ENCODE assay signal across 8 cellular contexts in the genomic region with DNA sequence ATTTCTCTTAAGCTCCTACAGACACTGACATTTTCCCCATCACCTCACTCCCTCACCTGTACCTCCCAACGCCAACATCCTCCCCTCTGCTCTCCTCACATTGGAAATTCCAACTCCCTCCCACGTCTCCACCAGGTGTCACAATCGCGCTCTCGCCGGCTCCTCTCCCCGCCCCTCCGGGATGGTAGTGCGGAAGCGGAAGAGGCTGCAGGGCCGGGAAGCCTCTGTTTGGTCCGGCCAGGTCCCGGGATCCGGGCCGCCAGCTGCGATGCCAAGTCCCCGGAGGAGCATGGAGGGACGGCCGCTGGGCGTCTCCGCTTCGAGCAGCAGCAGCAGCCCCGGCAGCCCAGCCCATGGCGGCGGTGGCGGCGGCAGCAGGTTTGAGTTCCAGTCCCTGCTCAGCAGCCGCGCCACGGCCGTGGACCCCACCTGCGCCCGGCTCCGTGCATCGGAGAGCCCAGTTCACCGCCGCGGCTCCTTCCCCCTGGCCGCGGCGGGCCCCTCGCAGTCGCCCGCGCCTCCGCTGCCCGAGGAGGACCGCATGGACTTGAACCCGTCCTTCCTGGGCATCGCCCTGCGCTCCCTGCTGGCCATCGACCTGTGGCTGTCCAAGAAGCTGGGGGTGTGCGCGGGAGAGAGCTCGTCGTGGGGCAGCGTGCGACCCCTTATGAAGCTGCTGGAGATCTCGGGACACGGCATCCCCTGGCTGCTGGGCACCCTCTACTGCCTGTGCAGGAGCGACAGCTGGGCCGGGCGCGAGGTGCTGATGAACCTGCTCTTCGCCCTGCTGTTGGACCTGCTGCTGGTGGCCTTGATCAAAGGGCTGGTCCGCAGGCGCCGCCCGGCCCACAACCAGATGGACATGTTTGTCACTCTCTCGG. TPM values are rescaled to one million over a fixed set of nuclear protein-coding genes. Genes with fewer than 3 reads are reported as not detected.
A peak's percentile ranks its signal among the peaks of the same experiment; 100 is the strongest.
DNase-seq lines count a peak whose midpoint lies in the region; ATAC-seq and TF ChIP-seq lines count a peak whose summit lies in the region.

TSS of gene PLPP6 (plus strand) at position 187 of the 881 bp plus-strand sequence. CDS start at position 269, 82 bp downstream.

- peak; percentile 90 for TF ChIP-seq POLR2A in GM19099 (IDR thresholded peaks at IDR 0.05; ENCODE audit: extremely low read depth, insufficient read length, low read depth)

- peaks cover 40% of the 10 kb centered on the region for H3K4me1 ChIP-seq in BLaER1

- H3K4me2 ChIP-seq in BLaER1, result peak within 1 kb of the TSS; percentile 93

- peak within 1 kb of the TSS; percentile 78 for H3K4me3 ChIP-seq in BLaER1

- peak; percentile 66 for DNase-seq in NCI-H446 treated with DMSO at 0.1 percent for 48 hours (lab: John Stamatoyannopoulos, UW)
- DNase-seq in activated CD4-positive, alpha-beta T cell treated with anti-CD3 and anti-CD28 coated beads for 48 hours, result peak; percentile 82
- DNase-seq in cortex of kidney (lab: John Stamatoyannopoulos, UW), result peak; percentile 54
- peak; percentile 91 for DNase-seq in left lobe of liver (ENCODE audit: low spot score)
- peak; percentile 60 for DNase-seq in stimulated activated CD4-positive, alpha-beta T cell treated with anti-CD3 and anti-CD28 coated beads, Interleukin-2, amount 100 ng/mL, for 4 hours (ENCODE audit: low read depth)

- H3K27ac ChIP-seq in BLaER1, result peak within 1 kb of the TSS; percentile 79

- no peaks in the 10 kb centered on the region for H4K20me1 ChIP-seq in BLaER1

- no peaks in the 10 kb centered on the region for H3K36me3 ChIP-seq in BLaER1

- peak within 1 kb of the TSS; percentile 77 for H3K9ac ChIP-seq in BLaER1

- ATAC-seq in HG03342 (IDR thresholded peaks at IDR 0.05; ENCODE audit: unreplicated experiment) (peak; percentile 85), left lobe of liver (peak; percentile 89)

- H3K27me3 ChIP-seq in BLaER1, result no peaks in the 10 kb centered on the region

- no peaks in the 10 kb centered on the region for H3K9me3 ChIP-seq in BLaER1

RNA-seq across cellular contexts. Expression of gene PLPP6, which starts in this region (rescaled TPM):
- total RNA-seq in left lobe of liver, result 7.0 TPM

Comparison
In these comparisons a context has a peak if more than half of its experiments do, and no peak if none do; other contexts are left out.
1. Peak in every context shown above with its lines: DNase-seq, ATAC-seq, H3K4me3 ChIP-seq and H3K27ac ChIP-seq.